In genomic region chr13:76161143-76161542, GRCh38 we compare ENCODE assay signal across 32 cellular contexts.
DNase-seq lines count a peak whose midpoint lies in the region; ATAC-seq and TF ChIP-seq lines count a peak whose summit lies in the region.
"Had no signal": no experiment of that assay in that cellular context is flagged by ENCODE, and none has a peak within 500 bp of the region (broad histone marks: within the 10 kb centered on the region; RNA-seq: fewer than 3 reads in every experiment).

No MANE protein-coding gene starts in this region.

- no peaks in the 10 kb centered on the region for H3K36me3 ChIP-seq in thoracic aorta
- H3K36me3 ChIP-seq: neural progenitor cell, right lobe of liver, upper lobe of left lung had no signal

- H3K4me3 Mint-ChIP-seq in Calu3 (ENCODE audit: low read depth, unreplicated experiment): no peak overlapping the region
- H3K4me3 Mint-ChIP-seq: activated CD4-positive, alpha-beta memory T cell treated with anti-CD3 and anti-CD28 coated beads, Interleukin-2, amount 10 ng/mL, durations not matched to agents 7 days and 5 days; activated naive CD4-positive, alpha-beta T cell treated with anti-CD3 and anti-CD28 coated beads, Interleukin-2, amount 10 ng/mL, durations not matched to agents 7 days and 5 days; H9; neural progenitor cell; T-helper 2 cell treated with Interferon-gamma antibody and Interleukin-4, amounts not matched to agents 5 μg/mL and 100 μg/mL, for 36 hours had no signal

- no peaks in the 10 kb centered on the region for H3K9me3 Mint-ChIP-seq in Calu3 (ENCODE audit: low read depth, unreplicated experiment)
- H3K9me3 Mint-ChIP-seq: activated CD4-positive, alpha-beta memory T cell treated with anti-CD3 and anti-CD28 coated beads, Interleukin-2, amount 10 ng/mL, durations not matched to agents 7 days and 5 days; activated naive CD4-positive, alpha-beta T cell treated with anti-CD3 and anti-CD28 coated beads, Interleukin-2, amount 10 ng/mL, durations not matched to agents 7 days and 5 days; H9; neural progenitor cell; T-helper 2 cell treated with Interferon-gamma antibody and Interleukin-4, amounts not matched to agents 5 μg/mL and 100 μg/mL, for 36 hours had no signal

- H3K9me3 ChIP-seq in thoracic aorta: no peaks in the 10 kb centered on the region
- H3K9me3 ChIP-seq: right lobe of liver, upper lobe of left lung had no signal

- intact Hi-C loops in Calu3 (cut with micrococcal nuclease; ENCODE audit: unreplicated experiment): no loop called here

- H3K36me3 Mint-ChIP-seq in Calu3 (ENCODE audit: insufficient read depth, unreplicated experiment): no peaks in the 10 kb centered on the region
- H3K36me3 Mint-ChIP-seq: activated naive CD4-positive, alpha-beta T cell treated with anti-CD3 and anti-CD28 coated beads, Interleukin-2, amount 10 ng/mL, durations not matched to agents 7 days and 5 days; neural progenitor cell had no signal

- H3K27me3 Mint-ChIP-seq in Calu3 (ENCODE audit: unreplicated experiment): no peaks in the 10 kb centered on the region
- H3K27me3 Mint-ChIP-seq: activated CD4-positive, alpha-beta memory T cell treated with anti-CD3 and anti-CD28 coated beads, Interleukin-2, amount 10 ng/mL, durations not matched to agents 7 days and 5 days; activated naive CD4-positive, alpha-beta T cell treated with anti-CD3 and anti-CD28 coated beads, Interleukin-2, amount 10 ng/mL, durations not matched to agents 7 days and 5 days had no signal

- no peak overlapping the region for H3K4me3 ChIP-seq in fibroblast of the aortic adventitia (ENCODE audit: low read depth, low read length)
- no peak overlapping the region for H3K4me3 ChIP-seq in thoracic aorta
- H3K4me3 ChIP-seq: neural progenitor cell, right lobe of liver, upper lobe of left lung had no signal

- H3K27ac Mint-ChIP-seq in Calu3 (ENCODE audit: unreplicated experiment): no peak overlapping the region
- H3K27ac Mint-ChIP-seq: activated CD4-positive, alpha-beta memory T cell treated with anti-CD3 and anti-CD28 coated beads, Interleukin-2, amount 10 ng/mL, durations not matched to agents 7 days and 5 days; activated naive CD4-positive, alpha-beta T cell treated with anti-CD3 and anti-CD28 coated beads, Interleukin-2, amount 10 ng/mL, durations not matched to agents 7 days and 5 days; H9; neural progenitor cell; T-helper 2 cell treated with Interferon-gamma antibody and Interleukin-4, amounts not matched to agents 5 μg/mL and 100 μg/mL, for 36 hours had no signal

- TF ChIP-seq CTCF in fibroblast of the aortic adventitia (IDR thresholded peaks at IDR 0.05; ENCODE audit: insufficient read depth, low read length) (no peak), thoracic aorta (IDR thresholded peaks at IDR 0.05) (no peak), Calu3 (IDR thresholded peaks at IDR 0.05; ENCODE audit: unreplicated experiment) (no peak)

- no peaks in the 10 kb centered on the region for H3K4me1 Mint-ChIP-seq in Calu3 (ENCODE audit: low read depth, unreplicated experiment)
- H3K4me1 Mint-ChIP-seq: activated CD4-positive, alpha-beta memory T cell treated with anti-CD3 and anti-CD28 coated beads, Interleukin-2, amount 10 ng/mL, durations not matched to agents 7 days and 5 days; activated naive CD4-positive, alpha-beta T cell treated with anti-CD3 and anti-CD28 coated beads, Interleukin-2, amount 10 ng/mL, durations not matched to agents 7 days and 5 days; neural progenitor cell had no signal

- BruUV-seq in Calu3 (replicated peaks; lab: Mats Ljungman, UMichigan): no TSS peak

- peak overlapping the region; percentile 1 to 4 for H3K27ac ChIP-seq in thoracic aorta
- H3K27ac ChIP-seq: 22Rv1, epithelial cell of prostate, foreskin keratinocyte, KMS-11, neural progenitor cell, right lobe of liver, upper lobe of left lung had no signal

- ATAC-seq in thoracic aorta (ENCODE audit: insufficient number of reproducible peaks, low FRiP score, low read depth): no peak
- ATAC-seq: foreskin keratinocyte, PC-3, right lobe of liver had no signal

- CTCF ChIA-PET in Calu3 (lab: Charles Lee): no interaction called here

- H3K4me1 ChIP-seq in thoracic aorta (ENCODE audit: control insufficient read depth in 1 of 2, low read depth in 2 of 2): peaks cover 9 to 47% of the 10 kb centered on the region in 2 donors
- H3K4me1 ChIP-seq: foreskin keratinocyte, neural progenitor cell, right lobe of liver, upper lobe of left lung had no signal

- no peaks in the 10 kb centered on the region for H3K27me3 ChIP-seq in thoracic aorta (replicated peaks; ENCODE audit: insufficient read depth)
- H3K27me3 ChIP-seq: foreskin keratinocyte, neural progenitor cell, right lobe of liver, upper lobe of left lung had no signal

- DNase-seq in DMS 273 (lab: John Stamatoyannopoulos, UW; ENCODE audit: unreplicated experiment) (peak; percentile 50), DMS 273 treated with DMSO at 0.1 percent for 48 hours (lab: John Stamatoyannopoulos, UW) (no peak), fibroblast of the aortic adventitia (ENCODE audit: low read depth) (peak; percentile 56), mucosa of gallbladder (ENCODE audit: low spot score) (peak; percentile 24), thoracic aorta (ENCODE audit: low spot score) (no peak), Calu3 (no peak), cortex of kidney (lab: John Stamatoyannopoulos, UW) (no peak)
- no peak for DNase-seq in activated naive CD4-positive, alpha-beta T cell (lab: John Stamatoyannopoulos, UW)
- DNase-seq: activated CD4-positive, alpha-beta memory T cell treated with anti-CD3 and anti-CD28 coated beads, Interleukin-2, amount 10 ng/mL, durations not matched to agents 7 days and 5 days; activated CD4-positive, alpha-beta T cell treated with anti-CD3 and anti-CD28 coated beads for 1 hour; activated CD8-positive, alpha-beta memory T cell treated with anti-CD3 and anti-CD28 coated beads, Interleukin-2, amount 50 U/mL, for 4 hours; activated naive CD4-positive, alpha-beta T cell treated with anti-CD3 and anti-CD28 coated beads, Interleukin-2, amount 10 ng/mL, durations not matched to agents 7 days and 5 days; amygdala; C1 segment of cervical spinal cord; effector memory CD4-positive, alpha-beta T cell; foreskin keratinocyte; H9; MM.1S; NCI-H1417; NCI-H2029; NCI-H226; NCI-H69; PC-3; right lobe of liver; stimulated activated CD4-positive, alpha-beta T cell treated with anti-CD3 and anti-CD28 coated beads, Interleukin-12 subunit alpha, Interleukin-12 subunit beta, amount 100 ng/mL, for 4 hours; stimulated activated CD4-positive, alpha-beta T cell treated with anti-CD3 and anti-CD28 coated beads, Interleukin-2, amount 100 ng/mL, for 48 hours; upper lobe of left lung had no signal

Comparison
In these comparisons a context has a peak if more than half of its experiments do, and no peak if none do; other contexts are left out.
1. DNase-seq: peak in DMS 273 (single experiment), fibroblast of the aortic adventitia (single experiment) and mucosa of gallbladder (single experiment); none in DMS 273 treated with DMSO at 0.1 percent for 48 hours (single experiment), thoracic aorta (single experiment), Calu3 (single experiment), activated naive CD4-positive, alpha-beta T cell (0 of 4) and cortex of kidney (single experiment).